In genomic region chr3:48140284-48140683, GRCh38 we compare ENCODE assay signal across 1 cellular context.
TF ChIP-seq lines count a peak whose summit lies in the region.

No MANE protein-coding gene starts in this region.

TF ChIP-seq in H1, 55 proteins besides CTCF, POLR2A, EP300 and RAD21:
- TF ChIP-seq CHD2 (IDR thresholded peaks at IDR 0.05; ENCODE audit: low read length) (no peak), SAP30 (IDR thresholded peaks at IDR 0.05; ENCODE audit: insufficient read depth, insufficient replicate concordance, low read length) (no peak), CREB1 (IDR thresholded peaks at IDR 0.05) (no peak), RNF2 (IDR thresholded peaks at IDR 0.05; ENCODE audit: borderline replicate concordance, low read depth, low read length, missing control alignments, poor library complexity, severe bottlenecking) (no peak), HDAC2 (IDR thresholded peaks at IDR 0.05; ENCODE audit: borderline replicate concordance in 1 of 2, low read depth in 2 of 2, low read length in 2 of 2) (no peak), CBX8 (IDR thresholded peaks at IDR 0.05; ENCODE audit: borderline replicate concordance, low read depth, low read length) (no peak), EZH2 (IDR thresholded peaks at IDR 0.05; ENCODE audit: low read depth, low read length, severe bottlenecking) (no peak), JUN (IDR thresholded peaks at IDR 0.05; ENCODE audit: low read depth, low read length) (no peak), CBX5 (IDR thresholded peaks at IDR 0.05; ENCODE audit: low read depth, low read length) (no peak)
